In genomic region chr3:53269888-53270880, GRCh38 we compare ENCODE assay signal across 8 cellular contexts. TPM values are rescaled to one million over a fixed set of nuclear protein-coding genes. Genes with fewer than 3 reads are reported as not detected.
DNase-seq lines count a peak whose midpoint lies in the region; ATAC-seq and TF ChIP-seq lines count a peak whose summit lies in the region.

No MANE protein-coding gene starts in this region.

- no peaks in the 10 kb centered on the region for H3K36me3 ChIP-seq in parathyroid adenoma (ENCODE audit: control insufficient read depth, insufficient read depth, low read length)

- H3K4me1 ChIP-seq in parathyroid adenoma = no peaks in the 10 kb centered on the region

- intact Hi-C loops in left cardiac atrium (cut with DNase I) = no loop called here

- no peak overlapping the region for H3K4me2 ChIP-seq in parathyroid adenoma (ENCODE audit: low read length)

- peak; percentile 25 for DNase-seq in activated CD4-positive, alpha-beta T cell treated with anti-CD3 and anti-CD28 coated beads for 48 hours
- DNase-seq in activated CD4-positive, alpha-beta T cell treated with anti-CD3 and anti-CD28 coated beads, Interleukin-2, amount 50 U/mL, for 1 hour = no peak
- peak; percentile 37 for DNase-seq in NCI-H774 (lab: John Stamatoyannopoulos, UW)
- DNase-seq in amniotic stem cell (lab: John Stamatoyannopoulos, UW) = peak; percentile 98
- DNase-seq in left cardiac atrium = peak; percentile 87

- no peak overlapping the region for H3K27ac ChIP-seq in parathyroid adenoma

- no peaks in the 10 kb centered on the region for H3K27me3 ChIP-seq in parathyroid adenoma (ENCODE audit: control insufficient read depth, insufficient read depth, low read length)

- H3K9ac ChIP-seq in parathyroid adenoma = no peak overlapping the region

- no peak overlapping the region for H3K4me3 ChIP-seq in parathyroid adenoma (ENCODE audit: low read depth, low read length)

- peak overlapping the region; percentile 79 for H2AFZ ChIP-seq in parathyroid adenoma

- no peak for TF ChIP-seq CTCF in parathyroid adenoma (IDR thresholded peaks at IDR 0.05)

- ATAC-seq in HG03354 (IDR thresholded peaks at IDR 0.05; ENCODE audit: poor library complexity, severe bottlenecking, unreplicated experiment) (peak; percentile 80), left cardiac atrium (peak; percentile 96 to 97), GM19351 (IDR thresholded peaks at IDR 0.05; ENCODE audit: unreplicated experiment) (no peak)

- no peaks in the 10 kb centered on the region for H3K79me2 ChIP-seq in parathyroid adenoma

- no peaks in the 10 kb centered on the region for H3K9me3 ChIP-seq in parathyroid adenoma (ENCODE audit: control insufficient read depth, low read length)

RNA-seq across cellular contexts. Expression of gene TKT, which starts 14.4 kb away (rescaled TPM):
- 10 to 100 TPM; 91.0 to 92.4 TPM for total RNA-seq in left cardiac atrium
